ENCODE assay signal across 9 cellular contexts in genomic region chr20:23581833-23582232, GRCh38. TPM values are rescaled to one million over a fixed set of nuclear protein-coding genes. Genes with fewer than 3 reads are reported as not detected.
"Had no signal": no experiment of that assay in that cellular context is flagged by ENCODE, and none has a peak within 500 bp of the region (broad histone marks: within the 10 kb centered on the region; RNA-seq: fewer than 3 reads in every experiment).

No MANE protein-coding gene starts in this region.

RNA-seq across cellular contexts. Expression of gene CST9L, which starts 13.5 kb away (rescaled TPM):
- total RNA-seq: activated CD4-positive, alpha-beta memory T cell treated with anti-CD3 and anti-CD28 coated beads, Interleukin-2, amount 10 ng/mL, durations not matched to agents 7 days and 5 days; activated CD4-positive, alpha-beta T cell treated with anti-CD3 and anti-CD28 coated beads for 36 hours; activated CD8-positive, alpha-beta memory T cell treated with anti-CD3 and anti-CD28 coated beads for 36 hours; activated naive CD4-positive, alpha-beta T cell treated with anti-CD3 and anti-CD28 coated beads for 36 hours; activated T-helper 17 cell treated with anti-CD3 and anti-CD28 coated beads, Interleukin-2, amount 50 U/mL, for 72 hours; astrocyte; cardiac muscle cell; PC-3; T-helper 2 cell treated with Interferon-gamma antibody and Interleukin-4, amounts not matched to agents 100 ng/mL and 5 ng/mL, for 36 hours had no signal
- polyA plus RNA-seq: cardiac muscle cell had no signal

RNA-seq across cellular contexts. Expression of gene CST9, which starts 23.9 kb away (rescaled TPM):
- total RNA-seq: activated CD4-positive, alpha-beta memory T cell treated with anti-CD3 and anti-CD28 coated beads, Interleukin-2, amount 10 ng/mL, durations not matched to agents 7 days and 5 days; activated CD4-positive, alpha-beta T cell treated with anti-CD3 and anti-CD28 coated beads for 36 hours; activated CD8-positive, alpha-beta memory T cell treated with anti-CD3 and anti-CD28 coated beads for 36 hours; activated naive CD4-positive, alpha-beta T cell treated with anti-CD3 and anti-CD28 coated beads for 36 hours; activated T-helper 17 cell treated with anti-CD3 and anti-CD28 coated beads, Interleukin-2, amount 50 U/mL, for 72 hours; astrocyte; cardiac muscle cell; PC-3; T-helper 2 cell treated with Interferon-gamma antibody and Interleukin-4, amounts not matched to agents 100 ng/mL and 5 ng/mL, for 36 hours had no signal
- polyA plus RNA-seq: cardiac muscle cell had no signal

RNA-seq across cellular contexts. Expression of gene CST3, which starts 55.9 kb away (rescaled TPM):
- total RNA-seq: activated T-helper 17 cell treated with anti-CD3 and anti-CD28 coated beads, Interleukin-2, amount 50 U/mL, for 72 hours had no signal
